Comparison of ENCODE assay signal across 8 cellular contexts in genomic region chr17:80263253-80264047, GRCh38. TPM values are rescaled to one million over a fixed set of nuclear protein-coding genes. Genes with fewer than 3 reads are reported as not detected.
DNase-seq lines count a peak whose midpoint lies in the region; ATAC-seq and TF ChIP-seq lines count a peak whose summit lies in the region.

No MANE protein-coding gene starts in this region.

- peaks cover 61% of the 10 kb centered on the region for H3K4me1 Mint-ChIP-seq in activated naive CD4-positive, alpha-beta T cell treated with anti-CD3 and anti-CD28 coated beads for 36 hours (ENCODE audit: low read depth)

- POLR2A ChIA-PET in AG04450 (lab: Yijun Ruan, JAX) = interaction anchor here (0.6 to 1.1 kb wide), 3 partner anchors 22 to 1329 kb away, joined by 3 to 7 read pairs (median 3); no protein-coding TSS in a partner anchor

- peak overlapping the region; percentile 54 to 57 (median 56) for H3K9ac ChIP-seq in skeletal muscle tissue (ENCODE audit: low read depth in 1 of 3, low read length in 3 of 3)

- intact Hi-C loops in activated naive CD4-positive, alpha-beta T cell treated with anti-CD3 and anti-CD28 coated beads for 36 hours (cut with micrococcal nuclease) = loop anchor here (1.0 to 10.0 kb wide), 4 partner anchors 9 to 569 kb away; partner anchors contain the start of gene CBX8
- intact Hi-C loops in left cardiac atrium (cut with DNase I) = no loop called here

- H3K9me3 Mint-ChIP-seq in activated naive CD4-positive, alpha-beta T cell treated with anti-CD3 and anti-CD28 coated beads for 36 hours = no peaks in the 10 kb centered on the region

- H3K27ac Mint-ChIP-seq in activated naive CD4-positive, alpha-beta T cell treated with anti-CD3 and anti-CD28 coated beads for 36 hours = peak overlapping the region; percentile 92

- H3K4me1 ChIP-seq in skeletal muscle tissue (ENCODE audit: control insufficient read depth in 3 of 3, insufficient read depth in 3 of 3, low read length in 3 of 3) = peaks cover 31 to 40% (median 39%) of the 10 kb centered on the region in 3 donors

- H3K36me3 ChIP-seq in skeletal muscle tissue (ENCODE audit: control insufficient read depth in 3 of 3, insufficient read depth in 3 of 3, low read length in 3 of 3) = peaks cover 10 to 22% (median 11%) of the 10 kb centered on the region in 3 donors

- DNase-seq in AG04450 (ENCODE audit: low read depth, low spot score) = peak; percentile 78
- DNase-seq in RPMI8226 = peak; percentile 97
- peak; percentile 95 for DNase-seq in activated naive CD4-positive, alpha-beta T cell treated with anti-CD3 and anti-CD28 coated beads for 36 hours
- peak; percentile 90 for DNase-seq in left cardiac atrium
- no peak for DNase-seq in RKO (ENCODE audit: low spot score)

- CTCF ChIA-PET in AG04450 (lab: Charles Lee) = interaction anchor here (1.0 to 1.3 kb wide), 2 partner anchors 45 to 162 kb away, joined by 4 read pairs; partner anchors contain the start of gene GAA
- CTCF ChIA-PET in activated naive CD4-positive, alpha-beta T cell treated with anti-CD3 and anti-CD28 coated beads for 36 hours (lab: Charles Lee) = interaction anchor here (0.6 to 1.1 kb wide), 3 partner anchors 8 to 11 kb away, joined by 3 to 5 read pairs (median 5); no protein-coding TSS in a partner anchor

- H3K27me3 ChIP-seq in AG04450 (ENCODE audit: control insufficient read depth, insufficient read depth, low read length) (no peaks in the 10 kb centered on the region), skeletal muscle tissue (ENCODE audit: control insufficient read depth in 3 of 3, insufficient read depth in 3 of 3, low read length in 3 of 3) (no peaks in the 10 kb centered on the region)

- peaks cover 37% of the 10 kb centered on the region for H3K36me3 Mint-ChIP-seq in activated naive CD4-positive, alpha-beta T cell treated with anti-CD3 and anti-CD28 coated beads for 36 hours (ENCODE audit: low read depth)

- no peaks in the 10 kb centered on the region for H3K27me3 Mint-ChIP-seq in activated naive CD4-positive, alpha-beta T cell treated with anti-CD3 and anti-CD28 coated beads for 36 hours (ENCODE audit: low read depth)

- ATAC-seq in GM18858 (IDR thresholded peaks at IDR 0.05; ENCODE audit: unreplicated experiment) (peak; percentile 31), HG03354 (IDR thresholded peaks at IDR 0.05; ENCODE audit: poor library complexity, severe bottlenecking, unreplicated experiment) (peak; percentile 54), left cardiac atrium (peak; percentile 45 to 62)

- H3K4me3 Mint-ChIP-seq in activated naive CD4-positive, alpha-beta T cell treated with anti-CD3 and anti-CD28 coated beads for 36 hours = peak overlapping the region; percentile 96

- H3K27ac ChIP-seq in AG04450 (ENCODE audit: low read depth, low read length) (peak overlapping the region; percentile 47), skeletal muscle tissue (ENCODE audit: low read depth, low read length) (peak overlapping the region; percentile 91)

- peak overlapping the region; percentile 46 for H3K4me3 ChIP-seq in AG04450 (ENCODE audit: low read depth, low read length)
- peak overlapping the region; percentile 57 to 78 (median 73) for H3K4me3 ChIP-seq in skeletal muscle tissue (ENCODE audit: low read length in 3 of 3)

- TF ChIP-seq CTCF in AG04450 (IDR thresholded peaks at IDR 0.05; ENCODE audit: low read depth, low read length) = peak; percentile 29

- no peaks in the 10 kb centered on the region; the same call in 1 of the 2 replicates for H3K9me3 ChIP-seq in AG04450 (ENCODE audit: control insufficient read depth, insufficient read depth, low read length)
- H3K9me3 ChIP-seq in skeletal muscle tissue (ENCODE audit: control insufficient read depth in 3 of 3, low read length in 3 of 3) = no peaks in the 10 kb centered on the region

RNA-seq across cellular contexts. Expression of gene RNF213, which starts 2.8 kb away (rescaled TPM):
- 46.8 and 51.5 TPM in 2 replicates for polyA plus RNA-seq in AG04450 (2011; rRNA removed)
- 121 and 163 TPM in 2 replicates for polyA minus RNA-seq in AG04450 (2011; rRNA and poly(A)+ RNA removed)
- 100 to 1,000 TPM; 234 to 250 TPM for total RNA-seq in activated naive CD4-positive, alpha-beta T cell treated with anti-CD3 and anti-CD28 coated beads for 36 hours
- total RNA-seq in left cardiac atrium (10 to 100 TPM; 43.4 to 48.4 TPM), skeletal muscle tissue (63.2 TPM)

RNA-seq across cellular contexts. Expression of gene SLC26A11, which starts 43.2 kb away (rescaled TPM):
- 8.9 and 11.7 TPM in 2 replicates for polyA plus RNA-seq in AG04450 (2011; rRNA removed)
- polyA minus RNA-seq in AG04450 (2011; rRNA and poly(A)+ RNA removed) = 5.6 and 13.0 TPM in 2 replicates
- 1 to 10 TPM; 4.0 to 5.4 TPM for total RNA-seq in activated naive CD4-positive, alpha-beta T cell treated with anti-CD3 and anti-CD28 coated beads for 36 hours
- total RNA-seq in left cardiac atrium = 1 to 10 TPM; 6.4 to 6.6 TPM
- total RNA-seq in skeletal muscle tissue = 7.3 TPM

RNA-seq across cellular contexts. Expression of gene SGSH, which starts 43.3 kb away (rescaled TPM):
- 37.4 and 39.9 TPM in 2 replicates for polyA plus RNA-seq in AG04450 (2011; rRNA removed)
- polyA minus RNA-seq in AG04450 (2011; rRNA and poly(A)+ RNA removed) = 18.8 and 20.0 TPM in 2 replicates
- 10 to 100 TPM; 30.3 to 32.1 TPM for total RNA-seq in activated naive CD4-positive, alpha-beta T cell treated with anti-CD3 and anti-CD28 coated beads for 36 hours
- total RNA-seq in left cardiac atrium = 10 to 100 TPM; 18.0 to 23.0 TPM
- total RNA-seq in skeletal muscle tissue = 6.3 TPM
